In the genomic region with DNA sequence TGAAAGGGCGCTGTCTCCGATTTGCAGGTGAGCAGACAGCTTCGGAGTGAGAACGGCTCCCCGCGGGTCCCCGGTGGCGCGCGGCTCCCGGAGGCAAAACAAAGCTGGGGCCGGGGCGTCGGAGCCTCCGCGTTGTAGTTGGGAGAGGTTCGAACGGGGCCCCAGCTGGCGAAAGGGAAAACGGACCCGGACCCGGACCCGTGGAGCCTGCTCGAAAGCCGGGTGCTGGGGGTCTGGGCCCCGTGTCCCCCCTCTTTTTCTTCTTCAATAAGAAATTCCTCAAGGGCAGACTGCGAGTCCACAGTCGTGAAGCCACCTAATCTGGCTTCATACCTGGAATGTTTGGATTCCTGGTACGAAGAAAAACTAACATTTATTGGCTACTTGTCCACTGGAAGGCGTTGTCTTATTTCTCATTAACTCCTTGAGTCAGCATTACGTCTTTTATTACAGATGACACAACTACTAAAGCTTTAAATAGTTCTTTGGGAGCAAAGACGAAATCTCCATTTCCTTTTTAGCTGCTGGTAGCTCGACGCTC, we compare ENCODE assay signal across 8 cellular contexts. TPM values are rescaled to one million over a fixed set of nuclear protein-coding genes. Genes with fewer than 3 reads are reported as not detected.
A peak's percentile ranks its signal among the peaks of the same experiment; 100 is the strongest.
DNase-seq lines count a peak whose midpoint lies in the region; ATAC-seq and TF ChIP-seq lines count a peak whose summit lies in the region.

No MANE protein-coding gene starts in this region.

- WGBS in trophoblast cell (ENCODE audit: extremely low coverage, insufficient coverage, insufficient read length) = no CpG with 5 or more reads among the region's 34 CpGs

- BruUV-seq in OCI-LY7 (replicated peaks; lab: Mats Ljungman, UMichigan) = no TSS peak

- H3K36me3 ChIP-seq in OCI-LY7 (ENCODE audit: insufficient read depth, low read length) (no peaks in the 10 kb centered on the region), trophoblast cell (ENCODE audit: control insufficient read depth in 1 of 2, insufficient read depth in 2 of 2, low read length in 2 of 2) (no peaks in the 10 kb centered on the region)

- no peaks in the 10 kb centered on the region for H3K27me3 ChIP-seq in trophoblast cell (ENCODE audit: insufficient read depth, low read length)

- H2BK5ac ChIP-seq in trophoblast cell (ENCODE audit: low read depth, low read length, poor library complexity) = peak overlapping the region; percentile 61

- H3K9me3 ChIP-seq in OCI-LY7 (ENCODE audit: low read length) (no peaks in the 10 kb centered on the region), trophoblast cell (ENCODE audit: insufficient read depth, low read depth, low read length) (no peaks in the 10 kb centered on the region)

- peak overlapping the region; percentile 90 for H2BK120ac ChIP-seq in trophoblast cell (ENCODE audit: insufficient read depth, low read length, poor library complexity)

- H2BK12ac ChIP-seq in trophoblast cell (ENCODE audit: low read length) = no peak overlapping the region

- H3K4me3 ChIP-seq in OCI-LY7 (ENCODE audit: low read depth, low read length, poor library complexity, severe bottlenecking) (peak overlapping the region; percentile 78), trophoblast cell (ENCODE audit: low read depth, low read length) (peak overlapping the region; percentile 94)

- H3K4ac ChIP-seq in trophoblast cell (ENCODE audit: low read depth, low read length) = no peak overlapping the region

- POLR2A ChIA-PET in OCI-LY7 (lab: Charles Lee) = interaction anchor here (0.8 to 1.4 kb wide), 3 partner anchors 12 to 28 kb away, joined by 3 to 6 read pairs (median 3); no protein-coding TSS in a partner anchor

- H4K91ac ChIP-seq in trophoblast cell (ENCODE audit: low read depth, low read length) = peak overlapping the region; percentile 28

- peak overlapping the region; percentile 79 for H3K4me2 ChIP-seq in OCI-LY7 (ENCODE audit: low read length)
- peak overlapping the region; percentile 68 for H3K4me2 ChIP-seq in trophoblast cell (ENCODE audit: low read length)

- CTCF ChIA-PET in OCI-LY7 (lab: Charles Lee; ENCODE audit: unreplicated experiment) = interaction anchor here (1.4 kb wide), 2 partner anchors 23 to 25 kb away, joined by 4 to 6 read pairs; no protein-coding TSS in a partner anchor

- H2AFZ ChIP-seq in OCI-LY7 (ENCODE audit: low read length) (peak overlapping the region; percentile 71; the same call in 1 of the 2 replicates), trophoblast cell (ENCODE audit: insufficient read depth, low read length, poor library complexity) (peak overlapping the region; percentile 97)

- peak overlapping the region; percentile 84 for H4K8ac ChIP-seq in trophoblast cell (ENCODE audit: low read depth, low read length)

- intact Hi-C loops in OCI-LY7 (cut with micrococcal nuclease; ENCODE audit: unreplicated experiment) (loop anchor here (1.0 to 10.0 kb wide), 3 partner anchors 26 to 276 kb away; a partner anchor contains a TSS), left cardiac atrium (cut with DNase I) (no loop called here)

- peak overlapping the region; percentile 33 for H3K18ac ChIP-seq in trophoblast cell (ENCODE audit: low read length)

- no peak overlapping the region for H3K9ac ChIP-seq in trophoblast cell (ENCODE audit: low read length)

- peak overlapping the region; percentile 95 for H3K27ac ChIP-seq in OCI-LY7 (ENCODE audit: low read depth, low read length, poor library complexity, severe bottlenecking)
- peak overlapping the region; percentile 94 for H3K27ac ChIP-seq in trophoblast cell (ENCODE audit: low read depth, low read length)

- H3K23ac ChIP-seq in trophoblast cell (ENCODE audit: low read length) = no peak overlapping the region

- DNase-seq in NCI-H82 (lab: John Stamatoyannopoulos, UW) = peak; percentile 57
- DNase-seq in NCI-H82 treated with DMSO at 0.1 percent for 48 hours (lab: John Stamatoyannopoulos, UW; ENCODE audit: unreplicated experiment) = no peak
- peak; percentile 28 for DNase-seq in OCI-LY7 (ENCODE audit: low spot score)
- DNase-seq in amniotic stem cell (lab: John Stamatoyannopoulos, UW) = peak; percentile 18
- peak; percentile 54 for DNase-seq in left cardiac atrium
- DNase-seq in trophoblast cell = peak; percentile 20 to 71

- H3K79me1 ChIP-seq in trophoblast cell (ENCODE audit: low read length) = peaks cover 12% of the 10 kb centered on the region

- ATAC-seq in left cardiac atrium = peak; percentile 19 to 32
- ATAC-seq in HG03025 (IDR thresholded peaks at IDR 0.05; ENCODE audit: low FRiP score, unreplicated experiment) = no peak
- no peak for ATAC-seq in HG03469 (IDR thresholded peaks at IDR 0.05; ENCODE audit: unreplicated experiment)

- peaks cover 63% of the 10 kb centered on the region for H3K4me1 ChIP-seq in OCI-LY7 (ENCODE audit: insufficient read depth, low read length, poor library complexity, severe bottlenecking)
- H3K4me1 ChIP-seq in trophoblast cell (ENCODE audit: control insufficient read depth in 1 of 2, insufficient read depth in 2 of 2, low read length in 2 of 2) = peaks cover 0 to 5% of the 10 kb centered on the region in 2 experiments

- TF ChIP-seq CTCF in OCI-LY7 (conservative IDR thresholded peaks at IDR 0.05; ENCODE audit: low read length) = no peak

- no peaks in the 10 kb centered on the region for H3K9me2 ChIP-seq in OCI-LY7 (ENCODE audit: insufficient read depth, low read length)

- peak overlapping the region; percentile 95 for H4K12ac ChIP-seq in trophoblast cell (ENCODE audit: low read depth, low read length)

- H3K79me2 ChIP-seq in OCI-LY7 (ENCODE audit: insufficient read depth, low read depth, low read length) (peaks cover 35% of the 10 kb centered on the region), trophoblast cell (ENCODE audit: control insufficient read depth, insufficient read depth, low read length, poor library complexity) (peaks cover 4% of the 10 kb centered on the region)

- peak overlapping the region; percentile 70 for H3K14ac ChIP-seq in trophoblast cell (ENCODE audit: low read length)

- no peak overlapping the region for H2AK5ac ChIP-seq in trophoblast cell (ENCODE audit: low read length)

- no peaks in the 10 kb centered on the region for H4K20me1 ChIP-seq in OCI-LY7 (ENCODE audit: insufficient read depth, low read length)

RNA-seq across cellular contexts. Expression of a gene that starts 0.6 kb away (rescaled TPM):
- 37.9 and 56.3 TPM in 2 replicates for total RNA-seq in OCI-LY7 (2014; rRNA removed; shearing (Covaris generic))
- total RNA-seq in OCI-LY7 (2022) (42.9 and 51.2 TPM in 2 replicates), left cardiac atrium (100 to 1,000 TPM in 1 of 2 donors, 10 to 100 TPM in 1; 91.0 to 101 TPM)
- polyA plus RNA-seq in trophoblast cell (2013) = 56.0 and 58.8 TPM in 2 replicates

RNA-seq across cellular contexts. Expression of a gene that starts 26.6 kb away (rescaled TPM):
- total RNA-seq in OCI-LY7 (2014; rRNA removed; shearing (Covaris generic)) = 220 and 251 TPM in 2 replicates
- total RNA-seq in OCI-LY7 (2022) = 242 and 245 TPM in 2 replicates
- 100 to 1,000 TPM; 159 to 172 TPM for total RNA-seq in left cardiac atrium
- polyA plus RNA-seq in trophoblast cell (2013) = 79.8 and 83.8 TPM in 2 replicates

Comparison
In these comparisons a context has a peak if more than half of its experiments do, and no peak if none do; other contexts are left out.
1. ATAC-seq: peak in left cardiac atrium (2 of 2); none in HG03025 (single experiment) and HG03469 (single experiment).